ENCODE assay signal across 12 cellular contexts in the genomic region with DNA sequence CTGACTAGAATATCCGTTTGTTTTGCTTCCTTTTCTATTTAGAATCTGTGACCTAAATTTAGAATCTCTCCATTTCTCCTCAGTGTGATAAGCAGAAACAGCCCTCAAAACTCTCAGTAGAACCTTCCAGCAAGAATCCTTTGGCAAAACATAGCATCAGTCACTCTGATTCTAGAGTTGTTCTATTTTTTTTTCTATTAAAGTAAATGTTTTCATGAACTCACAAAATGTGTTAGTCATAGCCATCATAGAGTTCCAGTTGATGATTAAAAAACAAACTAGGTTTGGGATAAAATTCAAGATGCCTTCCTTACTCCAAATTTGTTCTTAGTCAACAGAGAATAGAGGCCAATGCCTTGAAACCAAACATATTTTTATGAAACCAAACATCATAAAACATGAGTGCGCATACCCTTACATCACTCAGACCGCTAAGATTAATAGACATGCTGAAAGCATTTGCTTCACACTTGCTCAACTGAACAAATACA. TPM values are rescaled to one million over a fixed set of nuclear protein-coding genes. Genes with fewer than 3 reads are reported as not detected.
DNase-seq lines count a peak whose midpoint lies in the region; ATAC-seq and TF ChIP-seq lines count a peak whose summit lies in the region.
"Had no signal": no experiment of that assay in that cellular context is flagged by ENCODE, and none has a peak within 500 bp of the region (broad histone marks: within the 10 kb centered on the region; RNA-seq: fewer than 3 reads in every experiment).

No MANE protein-coding gene starts in this region.

- H3K27ac ChIP-seq in sigmoid colon (peak overlapping the region; percentile 23 to 69 (median 66)), hepatocyte (no peak overlapping the region)
- H3K27ac ChIP-seq: neutrophil, SK-N-MC had no signal

- H3K9me3 ChIP-seq in sigmoid colon (no peaks in the 10 kb centered on the region), hepatocyte (ENCODE audit: low read depth) (no peaks in the 10 kb centered on the region)
- H3K9me3 ChIP-seq: neutrophil had no signal

- no peaks in the 10 kb centered on the region for H3K9me3 Mint-ChIP-seq in activated B cell treated with CpG ODN at 0.5 μM for 24 hours

- no peak for ATAC-seq in activated B cell treated with CpG ODN at 0.5 μM for 24 hours (ENCODE audit: low read depth)
- peak; percentile 69 to 85 for ATAC-seq in left cardiac atrium
- no peak for ATAC-seq in HG03571 (IDR thresholded peaks at IDR 0.05; ENCODE audit: unreplicated experiment)
- ATAC-seq: HCT116 had no signal

- CTCF ChIA-PET in activated B cell treated with CpG ODN at 0.5 μM for 24 hours (lab: Charles Lee) = no interaction called here

- no peaks in the 10 kb centered on the region for H3K79me2 ChIP-seq in hepatocyte

- peak overlapping the region; percentile 42 for H3K4me3 Mint-ChIP-seq in activated B cell treated with CpG ODN at 0.5 μM for 24 hours

- H3K27ac Mint-ChIP-seq in activated B cell treated with CpG ODN at 0.5 μM for 24 hours = peak overlapping the region; percentile 69

- no peak overlapping the region for H3K4me2 ChIP-seq in hepatocyte

- no peak overlapping the region for H2AFZ ChIP-seq in hepatocyte

- no peaks in the 10 kb centered on the region for H4K20me1 ChIP-seq in hepatocyte (ENCODE audit: insufficient read depth, poor library complexity, severe bottlenecking)

- intact Hi-C loops in activated B cell treated with CpG ODN at 0.5 μM for 24 hours (cut with micrococcal nuclease) (loop anchor here (1.0 to 10.0 kb wide), 4 partner anchors 43 to 810 kb away; a partner anchor contains a TSS), left cardiac atrium (cut with DNase I) (no loop called here), sigmoid colon (cut with DNase I) (no loop called here)

- H3K36me3 ChIP-seq in sigmoid colon (no peaks in the 10 kb centered on the region), hepatocyte (replicated peaks; ENCODE audit: insufficient read depth, low read depth) (no peaks in the 10 kb centered on the region)
- H3K36me3 ChIP-seq: neutrophil had no signal

- H3K4me3 ChIP-seq in sigmoid colon = no peak overlapping the region
- H3K4me3 ChIP-seq in hepatocyte = no peak overlapping the region
- H3K4me3 ChIP-seq: SK-N-MC had no signal

- DNase-seq in EH (ENCODE audit: low read depth) (peak; percentile 78), activated B cell treated with CpG ODN at 0.5 μM for 24 hours (no peak), left cardiac atrium (no peak), sigmoid colon (no peak), hepatocyte (ENCODE audit: low spot score) (no peak), NCI-H345 treated with DMSO at 0.1 percent for 48 hours (lab: John Stamatoyannopoulos, UW; ENCODE audit: unreplicated experiment) (no peak), NAMALWA (ENCODE audit: low spot score) (no peak)
- DNase-seq: NCI-H1930 had no signal

- no peak for TF ChIP-seq POLR2A in sigmoid colon (IDR thresholded peaks at IDR 0.05)

- WGBS in sigmoid colon, 2 donors = 19 to 42% methylated on average over 3 of the region's 3 CpGs
- 65% methylated on average over 3 of the region's 3 CpGs for WGBS in hepatocyte (ENCODE audit: low lambda C conversion rate, missing lambda C conversion rate)

- no peaks in the 10 kb centered on the region for H3K27me3 Mint-ChIP-seq in activated B cell treated with CpG ODN at 0.5 μM for 24 hours

- peaks cover 81% of the 10 kb centered on the region for H3K4me1 Mint-ChIP-seq in activated B cell treated with CpG ODN at 0.5 μM for 24 hours

- TF ChIP-seq CTCF in activated B cell treated with CpG ODN at 0.5 μM for 24 hours (IDR thresholded peaks at IDR 0.05) = no peak
- no peak for TF ChIP-seq CTCF in sigmoid colon (IDR thresholded peaks at IDR 0.05)
- TF ChIP-seq CTCF in hepatocyte (IDR thresholded peaks at IDR 0.05; ENCODE audit: poor library complexity) = no peak

- H3K9me2 ChIP-seq in hepatocyte (replicated peaks; ENCODE audit: insufficient read depth) = no peaks in the 10 kb centered on the region

- no peak for TF ChIP-seq EP300 in sigmoid colon (IDR thresholded peaks at IDR 0.05)

- H3K4me1 ChIP-seq in sigmoid colon (peaks cover 0 to 71% (median 48%) of the 10 kb centered on the region in 4 donors), hepatocyte (ENCODE audit: insufficient read depth) (no peaks in the 10 kb centered on the region)

- H3K27me3 ChIP-seq in sigmoid colon (no peaks in the 10 kb centered on the region), hepatocyte (no peaks in the 10 kb centered on the region)
- H3K27me3 ChIP-seq: neutrophil had no signal

- no peaks in the 10 kb centered on the region for H3K36me3 Mint-ChIP-seq in activated B cell treated with CpG ODN at 0.5 μM for 24 hours (ENCODE audit: low read depth)

- POLR2A ChIA-PET in activated B cell treated with CpG ODN at 0.5 μM for 24 hours (lab: Charles Lee) = no interaction called here

RNA-seq across cellular contexts. Expression of a gene that starts 13.2 kb away (rescaled TPM):
- not detected in 2 replicates for total RNA-seq in activated B cell treated with CpG ODN at 0.5 μM for 24 hours
- 1 to 10 TPM; 1.9 to 7.4 TPM for total RNA-seq in left cardiac atrium
- 10 to 100 TPM; 11.0 to 36.8 (median 18.9) TPM for total RNA-seq in sigmoid colon
- polyA plus RNA-seq in sigmoid colon = 1 to 10 TPM in 2 of 3 donors, under 1 TPM in 1; 0.46 to 2.4 (median 1.2) TPM
- 1.4 and 10.5 TPM in 2 replicates for total RNA-seq in hepatocyte
- polyA plus RNA-seq in hepatocyte = 1.1 and 1.4 TPM in 2 replicates

RNA-seq across cellular contexts. Expression of a gene that starts 55.0 kb away (rescaled TPM):
- total RNA-seq in activated B cell treated with CpG ODN at 0.5 μM for 24 hours (not detected in 2 replicates), left cardiac atrium (10 to 100 TPM in 1 of 2 donors, 1 to 10 TPM in 1; 7.0 to 12.9 TPM), sigmoid colon (100 to 1,000 TPM in 1 of 4 donors, 10 to 100 TPM in 3; 41.0 to 113 (median 51.3) TPM), hepatocyte (20.5 and 33.6 TPM in 2 replicates)
- polyA plus RNA-seq in sigmoid colon (1 to 10 TPM; 2.5 to 6.0 (median 3.8) TPM), hepatocyte (4.5 and 6.8 TPM in 2 replicates)

Comparison
In these comparisons a context has a peak if more than half of its experiments do, and no peak if none do; other contexts are left out.
1. ATAC-seq: peak in left cardiac atrium (2 of 2); none in activated B cell treated with CpG ODN at 0.5 μM for 24 hours (single experiment) and HG03571 (single experiment).